Comparison of ENCODE assay signal across 12 cellular contexts in genomic region chr12:119666226-119666808, GRCh38. TPM values are rescaled to one million over a fixed set of nuclear protein-coding genes. Genes with fewer than 3 reads are reported as not detected.
DNase-seq lines count a peak whose midpoint lies in the region; ATAC-seq and TF ChIP-seq lines count a peak whose summit lies in the region.
"Had no signal": no experiment of that assay in that cellular context is flagged by ENCODE, and none has a peak within 500 bp of the region (broad histone marks: within the 10 kb centered on the region; RNA-seq: fewer than 3 reads in every experiment).

No MANE protein-coding gene starts in this region.

- H3K27ac ChIP-seq in VCaP (peak overlapping the region; percentile 97), body of pancreas (no peak overlapping the region), MM.1S (ENCODE audit: low read length) (no peak overlapping the region)

- intact Hi-C loops in natural killer cell (cut with micrococcal nuclease), result loop anchor here (10.0 kb wide), 2 partner anchors 1262 to 1292 kb away; partner anchors contain the start of genes SUDS3 and TAOK3
- intact Hi-C loops in body of pancreas (cut with DNase I), result loop anchor here (10.0 kb wide), 1 partner anchor 118 kb away; no protein-coding TSS in a partner anchor

- peak overlapping the region; percentile 12 for H3K4me3 Mint-ChIP-seq in T-helper 1 cell treated with Interleukin-12 subunit alpha and Interleukin-12 subunit beta and Interleukin-4 antibody, amounts not matched to agents 30 μg/mL and 1 μg/mL, for 36 hours
- peak overlapping the region; percentile 84 for H3K4me3 Mint-ChIP-seq in natural killer cell

- H3K36me3 ChIP-seq in body of pancreas (replicated peaks in 1 of 2; ENCODE audit: insufficient read depth in 1 of 2, low read depth in 2 of 2) (no peaks in the 10 kb centered on the region), MM.1S (replicated peaks; ENCODE audit: insufficient read depth, low read length) (no peaks in the 10 kb centered on the region)

- no peak for ATAC-seq in natural killer cell
- ATAC-seq in body of pancreas, result no peak
- ATAC-seq: left lung had no signal

- H2AFZ ChIP-seq in MM.1S (ENCODE audit: low read length), result no peak overlapping the region

- no peak overlapping the region for H3K9ac ChIP-seq in MM.1S (ENCODE audit: low read length)

- H3K36me3 Mint-ChIP-seq in T-helper 1 cell treated with Interleukin-12 subunit alpha and Interleukin-12 subunit beta and Interleukin-4 antibody, amounts not matched to agents 30 μg/mL and 1 μg/mL, for 36 hours (ENCODE audit: low read depth), result peaks cover 16% of the 10 kb centered on the region
- no peaks in the 10 kb centered on the region for H3K36me3 Mint-ChIP-seq in natural killer cell

- H3K27ac Mint-ChIP-seq in T-helper 1 cell treated with Interleukin-12 subunit alpha and Interleukin-12 subunit beta and Interleukin-4 antibody, amounts not matched to agents 30 μg/mL and 1 μg/mL, for 36 hours, result peak overlapping the region; percentile 52
- peak overlapping the region; percentile 92 for H3K27ac Mint-ChIP-seq in natural killer cell

- H3K4me2 ChIP-seq in MM.1S (ENCODE audit: low read depth, low read length), result no peak overlapping the region

- H4K20me1 ChIP-seq in MM.1S (ENCODE audit: insufficient read depth, low read length), result no peaks in the 10 kb centered on the region

- TF ChIP-seq CTCF in VCaP (conservative IDR thresholded peaks at IDR 0.05), result no peak
- no peak for TF ChIP-seq CTCF in natural killer cell (IDR thresholded peaks at IDR 0.05)
- TF ChIP-seq CTCF in body of pancreas (IDR thresholded peaks at IDR 0.05), result no peak
- no peak for TF ChIP-seq CTCF in MM.1S (IDR thresholded peaks at IDR 0.05; ENCODE audit: low read length)

- H3K4me1 ChIP-seq in body of pancreas (peaks cover 41% of the 10 kb centered on the region), MM.1S (ENCODE audit: low read length) (0 out of 2 replicates have a peak, but pooled peaks cover 4% of the 10 kb centered on the region)

- H3K9me2 ChIP-seq in MM.1S (replicated peaks; ENCODE audit: insufficient read depth, low read length), result no peaks in the 10 kb centered on the region

- 68 to 71% methylated on average over 2 of the region's 2 CpGs for WGBS in body of pancreas, 2 donors

- no peaks in the 10 kb centered on the region for H3K9me3 Mint-ChIP-seq in T-helper 1 cell treated with Interleukin-12 subunit alpha and Interleukin-12 subunit beta and Interleukin-4 antibody, amounts not matched to agents 30 μg/mL and 1 μg/mL, for 36 hours
- no peaks in the 10 kb centered on the region for H3K9me3 Mint-ChIP-seq in natural killer cell

- peaks cover 36% of the 10 kb centered on the region for H3K4me1 Mint-ChIP-seq in T-helper 1 cell treated with Interleukin-12 subunit alpha and Interleukin-12 subunit beta and Interleukin-4 antibody, amounts not matched to agents 30 μg/mL and 1 μg/mL, for 36 hours (ENCODE audit: low read depth)
- H3K4me1 Mint-ChIP-seq in natural killer cell, result peaks cover 46 to 49% of the 10 kb centered on the region in 2 donors

- H3K27me3 Mint-ChIP-seq in T-helper 1 cell treated with Interleukin-12 subunit alpha and Interleukin-12 subunit beta and Interleukin-4 antibody, amounts not matched to agents 30 μg/mL and 1 μg/mL, for 36 hours (ENCODE audit: low read depth), result peaks cover 12% of the 10 kb centered on the region
- peaks cover 0 to 4% of the 10 kb centered on the region in 2 donors for H3K27me3 Mint-ChIP-seq in natural killer cell (ENCODE audit: low read depth in 2 of 2)

- peaks cover 4% of the 10 kb centered on the region; the same call in 1 of the 2 replicates for H3F3A ChIP-seq in MM.1S (ENCODE audit: insufficient read depth, low read length)

- in situ Hi-C loops in ACHN (cut with HindIII; ENCODE audit: low pct_ligation_motif_present, low pct_unique_long_range_greater_than_20kb, low sequenced_read_pairs), result no loop called here

- peaks cover 17% of the 10 kb centered on the region for H3K79me2 ChIP-seq in MM.1S (ENCODE audit: low read length)

- H3K27me3 ChIP-seq in body of pancreas, result no peaks in the 10 kb centered on the region
- no peaks in the 10 kb centered on the region for H3K27me3 ChIP-seq in MM.1S (replicated peaks; ENCODE audit: insufficient read depth, low read length)
- H3K27me3 ChIP-seq: ascending aorta, left lung had no signal

- no peak for DNase-seq in T-helper 1 cell
- no peak for DNase-seq in Jurkat, Clone E6-1 (ENCODE audit: low read depth, low spot score)
- DNase-seq in natural killer cell, result no peak
- DNase-seq in ACHN, result no peak
- DNase-seq in body of pancreas, result no peak
- DNase-seq in MM.1S, result no peak
- DNase-seq: activated CD4-positive, CD25-positive, alpha-beta regulatory T cell treated with anti-CD3 and anti-CD28 coated beads, Interleukin-2, amount 50 U/mL, for 72 hours; effector CD8-positive, alpha-beta T cell; left lung had no signal

- no peak for TF ChIP-seq POLR2A in body of pancreas (IDR thresholded peaks at IDR 0.05)

- H3K4me3 ChIP-seq in Jurkat, Clone E6-1 (ENCODE audit: low read length), result peak overlapping the region; percentile 11
- H3K4me3 ChIP-seq in body of pancreas (no peak overlapping the region), MM.1S (ENCODE audit: low read length) (no peak overlapping the region)

- H3K9me3 ChIP-seq in body of pancreas (no peaks in the 10 kb centered on the region), MM.1S (replicated peaks; ENCODE audit: insufficient read depth, low read length) (no peaks in the 10 kb centered on the region)
- H3K9me3 ChIP-seq: ascending aorta, left lung had no signal

RNA-seq across cellular contexts. Expression of gene PRKAB1, which starts 1.6 kb away (rescaled TPM):
- polyA plus RNA-seq in Jurkat, Clone E6-1 (2012; ENCODE audit: insufficient read depth, insufficient read length), result 47.5 TPM
- total RNA-seq in natural killer cell (10 to 100 TPM; 21.8 to 34.6 (median 23.5) TPM), body of pancreas (10 to 100 TPM; 13.5 to 20.5 TPM)
